In genomic region chr3:45244356-45244755, GRCh38 we compare ENCODE assay signal across 24 cellular contexts.
"Had no signal": no experiment of that assay in that cellular context is flagged by ENCODE, and none has a peak within 500 bp of the region (broad histone marks: within the 10 kb centered on the region; RNA-seq: fewer than 3 reads in every experiment).

No MANE protein-coding gene starts in this region.

- H3K27ac ChIP-seq: brain microvascular endothelial cell, colonic mucosa, epithelial cell of prostate, hepatocyte, lower lobe of right lung, pancreas, right lobe of liver, stomach had no signal

- H3K4me3 ChIP-seq: colonic mucosa, hepatocyte, lower lobe of right lung, pancreas, right lobe of liver, stomach had no signal

- H3K36me3 ChIP-seq: brain microvascular endothelial cell, colonic mucosa, lower lobe of right lung, pancreas, right lobe of liver, stomach had no signal

- H3K9me3 ChIP-seq: colonic mucosa, lower lobe of right lung, pancreas, right lobe of liver, stomach had no signal

- ATAC-seq: activated naive CD8-positive, alpha-beta T cell treated with anti-CD3 and anti-CD28 coated beads, Interleukin-2, amount 50 U/mL, for 24 hours; left colon; lower lobe of right lung; natural killer cell; pancreas; right lobe of liver had no signal

- H3K27me3 ChIP-seq: brain microvascular endothelial cell, colonic mucosa, hepatocyte, pancreas, right lobe of liver had no signal

- DNase-seq: activated CD4-positive, alpha-beta T cell treated with anti-CD3 and anti-CD28 coated beads for 48 hours; activated CD4-positive, CD25-positive, alpha-beta regulatory T cell; activated CD8-positive, alpha-beta memory T cell treated with anti-CD3 and anti-CD28 coated beads, Interleukin-2, amount 50 U/mL, for 4 hours; activated effector memory CD4-positive, alpha-beta T cell treated with Interleukin-2 at 50 U/mL for 16 hours; activated naive CD4-positive, alpha-beta T cell treated with anti-CD3 and anti-CD28 coated beads, Interleukin-2, amount 10 ng/mL, durations not matched to agents 7 days and 5 days; activated naive CD8-positive, alpha-beta T cell treated with anti-CD3 and anti-CD28 coated beads, Interleukin-2, amount 50 U/mL, for 24 hours; activated T-cell treated with anti-CD3 and anti-CD28 coated beads, Interleukin-2, amount 50 U/mL, for 48 hours; anterior cingulate cortex; brain microvascular endothelial cell; colonic mucosa; endodermal cell; islet precursor cell; left colon; lower lobe of right lung; natural killer cell; pancreas; right lobe of liver; small intestine; stimulated activated CD4-positive, alpha-beta T cell treated with anti-CD3 and anti-CD28 coated beads, Interleukin-15, amount 100 ng/mL, for 24 hours; stimulated activated CD4-positive, alpha-beta T cell treated with anti-CD3 and anti-CD28 coated beads, Interleukin-2, amount 100 ng/mL, for 48 hours; stomach; trophoblast cell had no signal

- H3K4me1 ChIP-seq: colonic mucosa, lower lobe of right lung, pancreas, right lobe of liver, stomach had no signal
